In the genomic region with DNA sequence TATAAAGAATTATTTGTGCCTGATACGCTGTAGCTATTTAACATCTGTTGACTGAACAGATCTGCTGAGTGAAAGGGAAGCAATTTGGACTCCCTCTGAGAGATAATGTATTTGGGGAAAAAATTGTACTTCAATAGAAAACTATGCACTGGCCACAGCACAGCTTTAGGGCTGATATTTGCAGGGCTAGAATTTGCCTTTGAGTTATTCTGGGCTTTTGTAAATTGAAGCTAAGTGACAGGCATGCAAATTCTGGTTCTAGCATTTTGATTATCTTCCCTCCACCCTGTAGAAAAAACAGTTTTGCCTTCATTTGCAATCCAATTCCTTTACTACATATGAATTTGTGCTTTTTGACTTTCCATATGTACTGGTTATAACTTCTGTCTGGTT, we compare ENCODE assay signal across 9 cellular contexts. TPM values are rescaled to one million over a fixed set of nuclear protein-coding genes. Genes with fewer than 3 reads are reported as not detected.
DNase-seq lines count a peak whose midpoint lies in the region; ATAC-seq and TF ChIP-seq lines count a peak whose summit lies in the region.
"Had no signal": no experiment of that assay in that cellular context is flagged by ENCODE, and none has a peak within 500 bp of the region (broad histone marks: within the 10 kb centered on the region; RNA-seq: fewer than 3 reads in every experiment).

No MANE protein-coding gene starts in this region.

- H3K27me3 ChIP-seq in BLaER1 (no peaks in the 10 kb centered on the region), mammary epithelial cell (ENCODE audit: insufficient read depth, low read length) (no peaks in the 10 kb centered on the region)

- peaks cover 89% of the 10 kb centered on the region for H3K79me2 ChIP-seq in mammary epithelial cell (ENCODE audit: insufficient read depth, low read length)

- H3K36me3 ChIP-seq in BLaER1 (peaks cover 70% of the 10 kb centered on the region), mammary epithelial cell (ENCODE audit: insufficient read depth, low read length) (peaks cover 7% of the 10 kb centered on the region)

- CTCF ChIA-PET in mammary epithelial cell (lab: Charles Lee; ENCODE audit: low non-redundant PET): interaction anchor here (0.9 kb wide), 1 partner anchor 14 kb away, joined by 4 read pairs; no protein-coding TSS in a partner anchor

- H4K20me1 ChIP-seq in BLaER1 (peaks cover 65% of the 10 kb centered on the region), mammary epithelial cell (ENCODE audit: insufficient read depth, low read length) (no peaks in the 10 kb centered on the region)

- DNase-seq in NCI-H526 (lab: John Stamatoyannopoulos, UW) (peak; percentile 16 to 58), mammary epithelial cell (peak; percentile 1), omental fat pad (ENCODE audit: low spot score) (no peak), DMS79 (lab: John Stamatoyannopoulos, UW) (no peak), NCI-H2227 (lab: John Stamatoyannopoulos, UW; ENCODE audit: unreplicated experiment) (no peak), NCI-H2227 treated with DMSO at 0.1 percent for 48 hours (lab: John Stamatoyannopoulos, UW) (no peak)

- dilution Hi-C loops in mammary epithelial cell (cut with HindIII; ENCODE audit: low sequenced_read_pairs): no loop called here

- TF ChIP-seq CTCF in mammary epithelial cell (conservative IDR thresholded peaks at IDR 0.05 in 1 of 2, IDR thresholded peaks at IDR 0.05 in 1 of 2; ENCODE audit: extremely low read depth in 1 of 2, insufficient read depth in 1 of 2, low read depth in 1 of 2, low read length in 2 of 2) (no peak), omental fat pad (IDR thresholded peaks at IDR 0.05) (no peak)

- intact Hi-C loops in mammary epithelial cell (cut with micrococcal nuclease): no loop called here

- no peak overlapping the region for H3K4me3 ChIP-seq in BLaER1
- peak overlapping the region in 1 of 3 experiments; percentile 6 for H3K4me3 ChIP-seq in mammary epithelial cell (replicated peaks in 1 of 3; ENCODE audit: insufficient read depth in 1 of 3, low read depth in 2 of 3, low read length in 3 of 3)

- H3K4me2 ChIP-seq in BLaER1 (0 out of 2 replicates have a peak overlapping the region, but pooled peaks have one; percentile 34), mammary epithelial cell (ENCODE audit: insufficient read depth, low read depth, low read length) (peak overlapping the region; percentile 45)

- in situ Hi-C loops in mammary epithelial cell (cut with MboI; ENCODE audit: low sequenced_read_pairs in 2 of 2): no loop called here

- H3K9ac ChIP-seq in BLaER1 (no peak overlapping the region), mammary epithelial cell (ENCODE audit: insufficient read depth, low read length) (peak overlapping the region; percentile 43)

- H3K4me1 ChIP-seq in BLaER1: peaks cover 9% of the 10 kb centered on the region
- H3K4me1 ChIP-seq in mammary epithelial cell (ENCODE audit: insufficient read depth, low read length): peaks cover 27% of the 10 kb centered on the region

- H3K27ac ChIP-seq in BLaER1: no peak overlapping the region
- peak overlapping the region; percentile 64 for H3K27ac ChIP-seq in mammary epithelial cell (ENCODE audit: insufficient read depth, low read depth, low read length)

- H3K9me3 ChIP-seq in BLaER1 (peaks cover 6% of the 10 kb centered on the region; the same call in 1 of the 2 replicates), mammary epithelial cell (replicated peaks; ENCODE audit: insufficient read depth, low read length) (no peaks in the 10 kb centered on the region)

- H2AFZ ChIP-seq in mammary epithelial cell (ENCODE audit: low read depth, low read length): no peak overlapping the region

- BruUV-seq in mammary epithelial cell (replicated peaks; lab: Mats Ljungman, UMichigan): no TSS peak

- ATAC-seq in omental fat pad (ENCODE audit: low FRiP score) (peak; percentile 34), HG03045 (IDR thresholded peaks at IDR 0.05; ENCODE audit: unreplicated experiment) (no peak)

- WGBS in mammary epithelial cell (ENCODE audit: low coverage, missing lambda C conversion rate): 31% methylated on average over 1 of the region's 1 CpG

RNA-seq across cellular contexts. Expression of gene KYAT3, which starts 7.9 kb away (rescaled TPM):
- total RNA-seq in mammary epithelial cell: 10 to 100 TPM; 23.8 to 26.5 TPM
- 25.0 TPM for polyA plus RNA-seq in mammary epithelial cell
- 12.9 TPM for polyA minus RNA-seq in mammary epithelial cell
- 10 to 100 TPM; 23.8 to 44.6 (median 27.2) TPM for total RNA-seq in omental fat pad

RNA-seq across cellular contexts. Expression of gene RBMXL1, which starts 7.9 kb away (rescaled TPM):
- total RNA-seq in mammary epithelial cell (10 to 100 TPM in 1 of 2 donors, 1 to 10 TPM in 1; 8.2 to 14.6 TPM), omental fat pad (10 to 100 TPM; 15.9 to 22.6 (median 17.1) TPM)
- polyA plus RNA-seq in mammary epithelial cell: 7.9 TPM
- polyA minus RNA-seq in mammary epithelial cell: 11.0 TPM

RNA-seq across cellular contexts. Expression of gene GBP3, which starts 38.1 kb away (rescaled TPM):
- 10 to 100 TPM; 20.2 to 27.2 TPM for total RNA-seq in mammary epithelial cell
- 11.0 TPM for polyA plus RNA-seq in mammary epithelial cell
- polyA minus RNA-seq in mammary epithelial cell: 12.8 TPM
- total RNA-seq in omental fat pad: 10 to 100 TPM; 11.5 to 45.4 (median 26.3) TPM
- polyA plus RNA-seq: neural cell had no signal

Comparison
In these comparisons a context has a peak if more than half of its experiments do, and no peak if none do; other contexts are left out.
1. DNase-seq: peak in NCI-H526 (2 of 2) and mammary epithelial cell (single experiment); none in omental fat pad (single experiment), DMS79 (single experiment), NCI-H2227 (single experiment) and NCI-H2227 treated with DMSO at 0.1 percent for 48 hours (single experiment).